ENCODE assay signal across 1 cellular context in genomic region chr3:161069441-161070251, GRCh38.
TF ChIP-seq lines count a peak whose summit lies in the region.

No MANE protein-coding gene starts in this region.

TF ChIP-seq in GM23338, 12 proteins besides CTCF, POLR2A, EP300 and RAD21 (continued from another document):
- TF ChIP-seq ZNF462 (CRISPR knock-in tag; IDR thresholded peaks at IDR 0.05) = no peak
- no peak for TF ChIP-seq POLR2AphosphoS5 (IDR thresholded peaks at IDR 0.05; ENCODE audit: low read depth)
- TF ChIP-seq, protein P1, sequence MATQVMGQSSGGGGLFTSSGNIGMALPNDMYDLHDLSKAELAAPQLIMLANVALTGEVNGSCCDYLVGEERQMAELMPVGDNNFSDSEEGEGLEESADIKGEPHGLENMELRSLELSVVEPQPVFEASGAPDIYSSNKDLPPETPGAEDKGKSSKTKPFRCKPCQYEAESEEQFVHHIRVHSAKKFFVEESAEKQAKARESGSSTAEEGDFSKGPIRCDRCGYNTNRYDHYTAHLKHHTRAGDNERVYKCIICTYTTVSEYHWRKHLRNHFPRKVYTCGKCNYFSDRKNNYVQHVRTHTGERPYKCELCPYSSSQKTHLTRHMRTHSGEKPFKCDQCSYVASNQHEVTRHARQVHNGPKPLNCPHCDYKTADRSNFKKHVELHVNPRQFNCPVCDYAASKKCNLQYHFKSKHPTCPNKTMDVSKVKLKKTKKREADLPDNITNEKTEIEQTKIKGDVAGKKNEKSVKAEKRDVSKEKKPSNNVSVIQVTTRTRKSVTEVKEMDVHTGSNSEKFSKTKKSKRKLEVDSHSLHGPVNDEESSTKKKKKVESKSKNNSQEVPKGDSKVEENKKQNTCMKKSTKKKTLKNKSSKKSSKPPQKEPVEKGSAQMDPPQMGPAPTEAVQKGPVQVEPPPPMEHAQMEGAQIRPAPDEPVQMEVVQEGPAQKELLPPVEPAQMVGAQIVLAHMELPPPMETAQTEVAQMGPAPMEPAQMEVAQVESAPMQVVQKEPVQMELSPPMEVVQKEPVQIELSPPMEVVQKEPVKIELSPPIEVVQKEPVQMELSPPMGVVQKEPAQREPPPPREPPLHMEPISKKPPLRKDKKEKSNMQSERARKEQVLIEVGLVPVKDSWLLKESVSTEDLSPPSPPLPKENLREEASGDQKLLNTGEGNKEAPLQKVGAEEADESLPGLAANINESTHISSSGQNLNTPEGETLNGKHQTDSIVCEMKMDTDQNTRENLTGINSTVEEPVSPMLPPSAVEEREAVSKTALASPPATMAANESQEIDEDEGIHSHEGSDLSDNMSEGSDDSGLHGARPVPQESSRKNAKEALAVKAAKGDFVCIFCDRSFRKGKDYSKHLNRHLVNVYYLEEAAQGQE (IDR thresholded peaks at IDR 0.05; ENCODE audit: unreplicated experiment) = no peak
